In the genomic region with DNA sequence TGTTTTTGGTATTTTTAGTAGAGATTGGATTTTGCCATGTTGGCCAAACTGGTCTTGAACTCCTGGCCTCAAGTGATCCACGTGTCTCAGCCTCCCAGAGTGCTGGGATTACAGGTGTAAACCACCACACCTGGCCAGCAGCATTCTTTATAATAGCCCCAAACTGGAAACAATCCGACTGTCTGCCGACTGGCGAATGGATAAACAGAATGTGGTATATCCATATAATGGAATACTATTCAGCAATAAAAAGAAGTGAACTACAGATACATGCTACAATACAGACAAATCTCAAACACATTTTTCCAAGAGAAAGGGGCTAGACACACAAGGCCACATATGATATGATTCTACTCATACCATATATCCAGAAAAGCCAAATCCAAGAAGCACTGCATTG, we compare ENCODE assay signal across 17 cellular contexts.
DNase-seq lines count a peak whose midpoint lies in the region; ATAC-seq and TF ChIP-seq lines count a peak whose summit lies in the region.
"Had no signal": no experiment of that assay in that cellular context is flagged by ENCODE, and none has a peak within 500 bp of the region (broad histone marks: within the 10 kb centered on the region; RNA-seq: fewer than 3 reads in every experiment).

No MANE protein-coding gene starts in this region.

- H3K27me3 Mint-ChIP-seq in endodermal cell (ENCODE audit: insufficient read depth), result peaks cover 8% of the 10 kb centered on the region

- H3K9me3 ChIP-seq in SK-N-SH, result peaks cover 6% of the 10 kb centered on the region; the same call in 1 of the 2 replicates
- H3K9me3 ChIP-seq in endodermal cell (ENCODE audit: control insufficient read depth, low read length), result peaks cover 43% of the 10 kb centered on the region
- no peaks in the 10 kb centered on the region for H3K9me3 ChIP-seq in upper lobe of right lung

- peaks cover 42% of the 10 kb centered on the region for H3K9me3 Mint-ChIP-seq in endodermal cell

- H3K27me3 ChIP-seq in SK-N-SH (ENCODE audit: insufficient read depth) (no peaks in the 10 kb centered on the region), endodermal cell (ENCODE audit: control insufficient read depth, insufficient read depth, low read length, poor library complexity, severe bottlenecking) (no peaks in the 10 kb centered on the region), upper lobe of right lung (no peaks in the 10 kb centered on the region)
- H3K27me3 ChIP-seq: BLaER1 treated with 17β-estradiol and CSF1 and Interleukin-3, amounts not matched to agents 10 nM and 100 nM had no signal

- no peak overlapping the region for H3K4me3 ChIP-seq in SK-N-SH (ENCODE audit: low read depth in 2 of 2, low read length in 1 of 2)
- peak overlapping the region; percentile 30 for H3K4me3 ChIP-seq in endodermal cell (ENCODE audit: low read length)
- no peak overlapping the region for H3K4me3 ChIP-seq in upper lobe of right lung
- H3K4me3 ChIP-seq: A549; BLaER1 treated with 17β-estradiol and CSF1 and Interleukin-3, amounts not matched to agents 10 nM and 100 nM had no signal

- H3K4me1 ChIP-seq in SK-N-SH (ENCODE audit: control insufficient read depth in 1 of 2, insufficient read depth in 2 of 2, low read depth in 1 of 2, low read length in 1 of 2) (peaks cover 0 to 22% of the 10 kb centered on the region in 2 experiments; a peak in 2 of 4 replicates), endodermal cell (ENCODE audit: control insufficient read depth, insufficient read depth, low read length) (peaks cover 5% of the 10 kb centered on the region), upper lobe of right lung (no peaks in the 10 kb centered on the region)
- H3K4me1 ChIP-seq: A549, Caco-2 had no signal

- no peaks in the 10 kb centered on the region for H3F3A ChIP-seq in SK-N-SH (replicated peaks; ENCODE audit: insufficient read depth)

- H2AFZ ChIP-seq in SK-N-SH (ENCODE audit: low read depth), result no peak overlapping the region

- no peaks in the 10 kb centered on the region for H3K9me2 ChIP-seq in SK-N-SH

- H3K4me2 ChIP-seq in SK-N-SH, result no peak overlapping the region
- H3K4me2 ChIP-seq: A549; BLaER1 treated with 17β-estradiol and CSF1 and Interleukin-3, amounts not matched to agents 10 nM and 100 nM had no signal

- H3K4me1 Mint-ChIP-seq in endodermal cell, result peaks cover 21% of the 10 kb centered on the region
- H3K4me1 Mint-ChIP-seq: B cell had no signal

- intact Hi-C loops in upper lobe of right lung (cut with DNase I), result no loop called here

- no peak for TF ChIP-seq CTCF in SK-N-SH (IDR thresholded peaks at IDR 0.05)
- no peak for TF ChIP-seq CTCF in endodermal cell (conservative IDR thresholded peaks at IDR 0.05)
- no peak for TF ChIP-seq CTCF in upper lobe of right lung (IDR thresholded peaks at IDR 0.05)

- H3K27ac Mint-ChIP-seq in endodermal cell, result no peak overlapping the region
- H3K27ac Mint-ChIP-seq: B cell; CD4-positive, alpha-beta T cell; CD8-positive, alpha-beta T cell had no signal

- POLR2A ChIA-PET in SK-N-SH (lab: Yijun Ruan, JAX), result no interaction called here

- CTCF ChIA-PET in SK-N-SH (lab: Yijun Ruan, JAX), result no interaction called here

- no peak overlapping the region for H3K9ac ChIP-seq in SK-N-SH
- no peak overlapping the region for H3K9ac ChIP-seq in endodermal cell (ENCODE audit: extremely low read depth, low read length, poor library complexity, severe bottlenecking)
- H3K9ac ChIP-seq: BLaER1 treated with 17β-estradiol and CSF1 and Interleukin-3, amounts not matched to agents 10 nM and 100 nM had no signal

- peaks cover 7% of the 10 kb centered on the region for H3K36me3 Mint-ChIP-seq in endodermal cell (ENCODE audit: low read depth)
- H3K36me3 Mint-ChIP-seq: CD8-positive, alpha-beta T cell had no signal

- ATAC-seq in SK-N-SH treated with all-trans-retinoic acid at 6 μM for 48 hours (no peak), upper lobe of right lung (no peak)
- ATAC-seq: A549; CD8-positive, alpha-beta T cell had no signal

- H3K36me3 ChIP-seq in SK-N-SH (replicated peaks in 1 of 2; ENCODE audit: control insufficient read depth in 1 of 2, insufficient read depth in 2 of 2, low read length in 1 of 2) (no peaks in the 10 kb centered on the region), endodermal cell (ENCODE audit: control insufficient read depth, insufficient read depth, low read length) (no peaks in the 10 kb centered on the region), upper lobe of right lung (no peaks in the 10 kb centered on the region)
- H3K36me3 ChIP-seq: BLaER1 treated with 17β-estradiol and CSF1 and Interleukin-3, amounts not matched to agents 10 nM and 100 nM had no signal

- no peak overlapping the region for H3K4me3 Mint-ChIP-seq in endodermal cell
- H3K4me3 Mint-ChIP-seq: B cell; CD4-positive, alpha-beta T cell; CD8-positive, alpha-beta T cell had no signal

- no peak for TF ChIP-seq RAD21 in SK-N-SH (IDR thresholded peaks at IDR 0.05; ENCODE audit: low read length)

- no peak for TF ChIP-seq EP300 in SK-N-SH (IDR thresholded peaks at IDR 0.05; ENCODE audit: borderline replicate concordance in 1 of 2, low read depth in 1 of 2, low read length in 1 of 2)

- DNase-seq in SK-N-SH (no peak), endodermal cell (no peak), upper lobe of right lung (peak; percentile 7)
- DNase-seq in stimulated activated CD4-positive, alpha-beta T cell treated with anti-CD3 and anti-CD28 coated beads, Interleukin-4, amount 100 ng/mL, for 24 hours, result no peak
- DNase-seq: AML-193; Caco-2; Calu3; CD4-positive, alpha-beta T cell; CD8-positive, alpha-beta T cell; DMS79 treated with DMSO at 0.1 percent for 48 hours; GF-D8 had no signal

- H3K27ac ChIP-seq in SK-N-SH (ENCODE audit: low read depth in 2 of 2, low read length in 1 of 2) (no peak overlapping the region), endodermal cell (ENCODE audit: low read depth, low read length) (no peak overlapping the region), upper lobe of right lung (no peak overlapping the region)
- H3K27ac ChIP-seq: 22Rv1; A549; BLaER1 treated with 17β-estradiol and CSF1 and Interleukin-3, amounts not matched to agents 10 nM and 100 nM; C4-2B had no signal

- H3K79me2 ChIP-seq in SK-N-SH (ENCODE audit: insufficient read depth), result no peaks in the 10 kb centered on the region

- H4K20me1 ChIP-seq in SK-N-SH (ENCODE audit: insufficient read depth), result no peaks in the 10 kb centered on the region
- H4K20me1 ChIP-seq: BLaER1 treated with 17β-estradiol and CSF1 and Interleukin-3, amounts not matched to agents 10 nM and 100 nM had no signal

- 66% methylated on average over 4 of the region's 4 CpGs for whole genome bisulfite sequencing in SK-N-SH (ENCODE audit: low lambda C conversion rate)
- WGBS in endodermal cell (ENCODE audit: insufficient coverage in 1 of 2, insufficient read length in 1 of 2), 2 experiments, result 94% methylated on average over 3 of the region's 4 CpGs; no CpG with 5 or more reads in 1 of the 2 experiments

TF ChIP-seq in SK-N-SH treated with all-trans-retinoic acid at 6 μM for 48 hours, 23 proteins besides CTCF, POLR2A, EP300 and RAD21:
- TF ChIP-seq ZNF8 (CRISPR knock-in tag; IDR thresholded peaks at IDR 0.05) (peak; percentile 96), ISL1 (CRISPR knock-in tag; IDR thresholded peaks at IDR 0.05) (no peak)

TF ChIP-seq in SK-N-SH, 30 proteins besides CTCF, POLR2A, EP300 and RAD21:
- TF ChIP-seq ELF1 (IDR thresholded peaks at IDR 0.05), result no peak
- no peak for TF ChIP-seq TCF12 (IDR thresholded peaks at IDR 0.05)
- no peak for TF ChIP-seq TAF1 (IDR thresholded peaks at IDR 0.05; ENCODE audit: borderline replicate concordance, low read depth, low read length)
- TF ChIP-seq, protein P1, sequence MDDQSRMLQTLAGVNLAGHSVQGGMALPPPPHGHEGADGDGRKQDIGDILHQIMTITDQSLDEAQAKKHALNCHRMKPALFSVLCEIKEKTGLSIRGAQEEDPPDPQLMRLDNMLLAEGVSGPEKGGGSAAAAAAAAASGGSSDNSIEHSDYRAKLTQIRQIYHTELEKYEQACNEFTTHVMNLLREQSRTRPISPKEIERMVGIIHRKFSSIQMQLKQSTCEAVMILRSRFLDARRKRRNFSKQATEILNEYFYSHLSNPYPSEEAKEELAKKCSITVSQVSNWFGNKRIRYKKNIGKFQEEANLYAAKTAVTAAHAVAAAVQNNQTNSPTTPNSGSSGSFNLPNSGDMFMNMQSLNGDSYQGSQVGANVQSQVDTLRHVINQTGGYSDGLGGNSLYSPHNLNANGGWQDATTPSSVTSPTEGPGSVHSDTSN (IDR thresholded peaks at IDR 0.05), result no peak
- TF ChIP-seq, protein P2, sequence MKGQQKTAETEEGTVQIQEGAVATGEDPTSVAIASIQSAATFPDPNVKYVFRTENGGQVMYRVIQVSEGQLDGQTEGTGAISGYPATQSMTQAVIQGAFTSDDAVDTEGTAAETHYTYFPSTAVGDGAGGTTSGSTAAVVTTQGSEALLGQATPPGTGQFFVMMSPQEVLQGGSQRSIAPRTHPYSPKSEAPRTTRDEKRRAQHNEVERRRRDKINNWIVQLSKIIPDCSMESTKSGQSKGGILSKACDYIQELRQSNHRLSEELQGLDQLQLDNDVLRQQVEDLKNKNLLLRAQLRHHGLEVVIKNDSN (IDR thresholded peaks at IDR 0.05; ENCODE audit: borderline replicate concordance, low read depth), result no peak
